Comparison of ENCODE assay signal across 1 cellular context in the genomic region with DNA sequence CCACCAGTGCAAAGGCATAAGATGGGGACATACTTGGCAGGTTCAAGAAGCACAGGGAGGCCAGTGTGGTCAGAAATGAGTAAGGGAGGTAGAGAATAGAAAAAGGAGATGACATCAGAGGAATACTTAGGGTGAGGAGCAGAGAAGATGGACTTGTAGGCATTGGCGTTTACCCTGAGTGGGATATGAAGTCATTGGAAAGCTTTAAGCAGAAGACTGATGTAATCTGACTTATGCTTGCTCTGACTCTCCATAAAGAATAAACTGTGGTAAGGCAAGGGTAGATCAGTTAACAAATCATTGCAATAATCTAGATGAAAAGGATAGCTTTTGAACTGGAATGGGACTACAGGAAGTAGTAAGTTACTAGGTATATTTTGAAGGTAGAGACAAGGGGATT.
TF ChIP-seq lines count a peak whose summit lies in the region.

No MANE protein-coding gene starts in this region.

TF ChIP-seq in HCT116, 20 proteins besides CTCF, POLR2A, EP300 and RAD21 (continued from another document):
- TF ChIP-seq TCF7L2 (IDR thresholded peaks at IDR 0.05; ENCODE audit: borderline replicate concordance, extremely low read depth, insufficient read depth, insufficient read length) (no peak), CEBPB (IDR thresholded peaks at IDR 0.05; ENCODE audit: low read depth) (no peak)
